9 cellular contexts compared by ENCODE assay signal in genomic region chr6:169427856-169428255, GRCh38.
DNase-seq lines count a peak whose midpoint lies in the region; ATAC-seq, FAIRE-seq and TF ChIP-seq lines count a peak whose summit lies in the region.
"Had no signal": no experiment of that assay in that cellular context is flagged by ENCODE, and none has a peak within 500 bp of the region (broad histone marks: within the 10 kb centered on the region; RNA-seq: fewer than 3 reads in every experiment).

No MANE protein-coding gene starts in this region.

- H3K27me3 Mint-ChIP-seq in HFFc6 (ENCODE audit: insufficient read depth) (peaks cover 2% of the 10 kb centered on the region; the same call in 1 of the 2 replicates), glutamatergic neuron (ENCODE audit: unreplicated experiment) (peaks cover 3% of the 10 kb centered on the region)
- H3K27me3 Mint-ChIP-seq: IgD-negative memory B cell had no signal

- H3K4me3 ChIP-seq in bronchial epithelial cell (ENCODE audit: low read depth, low read length) (no peak overlapping the region), stomach smooth muscle (ENCODE audit: low read length in 2 of 2) (peak overlapping the region; percentile 28 to 40)

- H3K36me3 ChIP-seq in bronchial epithelial cell (ENCODE audit: control insufficient read depth, insufficient read depth, low read length), result no peaks in the 10 kb centered on the region
- H3K36me3 ChIP-seq in stomach smooth muscle (ENCODE audit: control insufficient read depth in 2 of 2, insufficient read depth in 2 of 2, low read length in 2 of 2), result no peaks in the 10 kb centered on the region

- H3K4me1 Mint-ChIP-seq in HFFc6 (ENCODE audit: low read depth) (peaks cover 15% of the 10 kb centered on the region), glutamatergic neuron (ENCODE audit: low read depth, unreplicated experiment) (no peaks in the 10 kb centered on the region)
- H3K4me1 Mint-ChIP-seq: IgD-negative memory B cell had no signal

- H3K4me3 Mint-ChIP-seq in HFFc6 (peak overlapping the region; percentile 89), glutamatergic neuron (ENCODE audit: unreplicated experiment) (no peak overlapping the region)
- H3K4me3 Mint-ChIP-seq: IgD-negative memory B cell had no signal

- H3K36me3 Mint-ChIP-seq in HFFc6 (ENCODE audit: low read depth) (peaks cover 24% of the 10 kb centered on the region), glutamatergic neuron (ENCODE audit: unreplicated experiment) (peaks cover 24% of the 10 kb centered on the region)

- H3K4me1 ChIP-seq in stomach smooth muscle (ENCODE audit: control insufficient read depth, insufficient read depth, low read length), result peaks cover 13% of the 10 kb centered on the region

- ATAC-seq in HG03095 (IDR thresholded peaks at IDR 0.05; ENCODE audit: unreplicated experiment), result no peak
- ATAC-seq in HG03432 (IDR thresholded peaks at IDR 0.05; ENCODE audit: unreplicated experiment), result no peak

- H3K27ac ChIP-seq in stomach smooth muscle (ENCODE audit: low read length), result peak overlapping the region; percentile 67

- H3K27me3 ChIP-seq in bronchial epithelial cell (ENCODE audit: control insufficient read depth, insufficient read depth, low read length), result no peaks in the 10 kb centered on the region
- H3K27me3 ChIP-seq in stomach smooth muscle (ENCODE audit: control insufficient read depth in 1 of 2, insufficient read depth in 2 of 2, low read length in 2 of 2), result no peaks in the 10 kb centered on the region

- H3K9me3 Mint-ChIP-seq in HFFc6, result peaks cover 34% of the 10 kb centered on the region
- H3K9me3 Mint-ChIP-seq in glutamatergic neuron (ENCODE audit: unreplicated experiment), result peaks cover 11% of the 10 kb centered on the region

- no peak for FAIRE-seq in bronchial epithelial cell (lab: Jason Lieb, UNC)

- H3K9me3 ChIP-seq in stomach smooth muscle (ENCODE audit: control insufficient read depth in 2 of 2, low read length in 2 of 2), result peaks cover 10 to 11% of the 10 kb centered on the region in 2 donors

- TF ChIP-seq CTCF in HFFc6 (IDR thresholded peaks at IDR 0.05) (no peak), bronchial epithelial cell (IDR thresholded peaks at IDR 0.05; ENCODE audit: insufficient read depth, low read length, severe bottlenecking) (no peak), glutamatergic neuron (IDR thresholded peaks at IDR 0.05; ENCODE audit: partially characterized antibody, unreplicated experiment) (no peak)

- DNase-seq in HFFc6 (peak; percentile 45), bronchial epithelial cell (ENCODE audit: low read depth) (peak; percentile 20), kidney glomerular epithelial cell (lab: John Stamatoyannopoulos, UW) (peak; percentile 49), glutamatergic neuron (no peak)
- DNase-seq in stimulated activated CD4-positive, alpha-beta T cell treated with anti-CD3 and anti-CD28 coated beads, Interleukin-1b, Interleukin-23, amount 100 ng/mL, for 48 hours, result no peak

- H3K27ac Mint-ChIP-seq in HFFc6, result peak overlapping the region; percentile 98
- H3K27ac Mint-ChIP-seq in glutamatergic neuron (ENCODE audit: unreplicated experiment), result no peak overlapping the region
- H3K27ac Mint-ChIP-seq: IgD-negative memory B cell had no signal

- peak overlapping the region; percentile 29 to 55 for H3K9ac ChIP-seq in stomach smooth muscle (ENCODE audit: low read length in 2 of 2)

Comparison
In these comparisons a context has a peak if more than half of its experiments do, and no peak if none do; other contexts are left out.
1. DNase-seq: peak in HFFc6 (single experiment), bronchial epithelial cell (single experiment) and kidney glomerular epithelial cell (single experiment); none in glutamatergic neuron (single experiment) and stimulated activated CD4-positive, alpha-beta T cell treated with anti-CD3 and anti-CD28 coated beads, Interleukin-1b, Interleukin-23, amount 100 ng/mL, for 48 hours (single experiment).